1 cellular context compared by ENCODE assay signal in genomic region chr1:153773004-153773921, GRCh38.
TF ChIP-seq lines count a peak whose summit lies in the region.

No MANE protein-coding gene starts in this region.

TF ChIP-seq in GM12878, 131 proteins besides CTCF, POLR2A, EP300 and RAD21 (continued from another document):
- TF ChIP-seq POLR2AphosphoS5 (IDR thresholded peaks at IDR 0.05; ENCODE audit: low read length), result no peak
